ENCODE assay signal across 26 cellular contexts in genomic region chr4:153239409-153239808, GRCh38.
"Had no signal": no experiment of that assay in that cellular context is flagged by ENCODE, and none has a peak within 500 bp of the region (broad histone marks: within the 10 kb centered on the region; RNA-seq: fewer than 3 reads in every experiment).

No MANE protein-coding gene starts in this region.

- FAIRE-seq: RCC 7860 had no signal

- H3K36me3 ChIP-seq: MG63, SJSA1 had no signal

- H3K9me3 ChIP-seq: MG63, SJSA1, SK-N-SH had no signal

- H3K9ac ChIP-seq: SK-N-SH had no signal

- H3K4me2 ChIP-seq: SK-N-SH had no signal

- H3K27ac ChIP-seq: SJSA1 had no signal

- H3K36me3 Mint-ChIP-seq: T-cell had no signal

- H3K27me3 Mint-ChIP-seq: T-cell had no signal

- H3K4me3 ChIP-seq: MG63, SJSA1 had no signal

- ATAC-seq: T-cell had no signal

- H3K27me3 ChIP-seq: MG63, SJSA1 had no signal

- H3K27ac Mint-ChIP-seq: T-cell; T-helper 1 cell treated with Interleukin-12 subunit alpha and Interleukin-12 subunit beta and Interleukin-4 antibody, amounts not matched to agents 30 μg/mL and 1 μg/mL, for 36 hours had no signal

- H3K4me3 Mint-ChIP-seq: T-cell; T-helper 1 cell treated with Interleukin-12 subunit alpha and Interleukin-12 subunit beta and Interleukin-4 antibody, amounts not matched to agents 30 μg/mL and 1 μg/mL, for 36 hours had no signal

- DNase-seq: Karpas-422, KG1, MG63, MV-4-11, NCI-H1048, NCI-H1105, NCI-H1417, NCI-H1436 treated with DMSO at 0.1 percent for 48 hours, NCI-H1694, NCI-H187 treated with DMSO at 0.1 percent for 48 hours, NCI-H2029 treated with DMSO at 0.1 percent for 48 hours, NCI-H2171 treated with DMSO at 0.1 percent for 48 hours, NCI-H345, NCI-H446 treated with DMSO at 0.1 percent for 48 hours, NCI-H510A treated with DMSO at 0.1 percent for 48 hours, NCI-H526 treated with DMSO at 0.1 percent for 48 hours, NCI-H748 treated with DMSO at 0.1 percent for 48 hours, Right ventricle myocardium superior, RPMI8226, SIG-M5, SK-N-SH, SW 1271, T-cell had no signal

- H3K9me3 Mint-ChIP-seq: T-cell; T-helper 1 cell treated with Interleukin-12 subunit alpha and Interleukin-12 subunit beta and Interleukin-4 antibody, amounts not matched to agents 30 μg/mL and 1 μg/mL, for 36 hours had no signal
